30 cellular contexts compared by ENCODE assay signal in the genomic region with DNA sequence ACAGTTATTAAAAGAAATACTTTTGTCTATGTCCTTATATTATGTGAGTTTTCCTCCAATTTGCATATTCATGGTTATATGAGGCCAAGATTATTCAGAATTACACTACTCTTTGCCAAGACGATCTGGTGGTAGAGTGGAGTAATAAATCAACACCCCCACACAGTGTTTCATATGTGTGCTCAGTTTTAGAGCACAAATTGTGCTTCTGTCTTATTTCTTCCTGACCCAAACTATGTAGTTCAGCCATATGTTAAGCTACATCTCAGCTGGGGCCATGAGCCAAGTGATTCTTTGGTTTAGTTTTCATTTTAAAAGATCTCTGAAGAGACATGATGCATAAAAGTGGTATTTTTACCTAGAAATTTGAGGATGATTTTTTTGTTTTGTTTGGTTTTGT. TPM values are rescaled to one million over a fixed set of nuclear protein-coding genes. Genes with fewer than 3 reads are reported as not detected.
"Had no signal": no experiment of that assay in that cellular context is flagged by ENCODE, and none has a peak within 500 bp of the region (broad histone marks: within the 10 kb centered on the region; RNA-seq: fewer than 3 reads in every experiment).

No MANE protein-coding gene starts in this region.

- H3K36me3 Mint-ChIP-seq: activated CD4-positive, alpha-beta memory T cell treated with anti-CD3 and anti-CD28 coated beads for 36 hours had no signal

- H3K9me3 Mint-ChIP-seq: activated B cell treated with CpG ODN at 0.5 μM for 24 hours; activated CD4-positive, alpha-beta memory T cell treated with anti-CD3 and anti-CD28 coated beads for 36 hours; activated T-cell treated with anti-CD3 and anti-CD28 coated beads, Interleukin-2, amount 50 U/mL, for 4 hours; mesothelial cell of epicardium; nephron progenitor cell had no signal

- H3K27me3 ChIP-seq: ascending aorta, breast epithelium, esophagus muscularis mucosa, foreskin keratinocyte, sigmoid colon, suprapubic skin, transverse colon, vagina had no signal

- H3K4me1 Mint-ChIP-seq: activated B cell treated with CpG ODN at 0.5 μM for 24 hours, mesothelial cell of epicardium, nephron progenitor cell had no signal

- DNase-seq: activated B cell treated with CpG ODN at 0.5 μM for 24 hours; activated CD4-positive, alpha-beta memory T cell treated with anti-CD3 and anti-CD28 coated beads for 36 hours; activated CD4-positive, alpha-beta T cell treated with anti-CD3 and anti-CD28 coated beads for 4 hours; activated effector memory CD4-positive, alpha-beta T cell treated with anti-CD3 and anti-CD28 coated beads, Interleukin-2, amount 50 U/mL, for 16 hours; activated naive CD4-positive, alpha-beta T cell treated with anti-CD3 and anti-CD28 coated beads, Interleukin-2, amount 50 U/mL, for 16 hours; activated T-cell treated with anti-CD3 and anti-CD28 coated beads, Interleukin-2, amount 50 U/mL, for 4 hours; cortex of kidney; effector CD8-positive, alpha-beta T cell; foreskin keratinocyte; glutamatergic neuron; hypothalamus; kidney; nephron progenitor cell; nucleus accumbens; posterior cingulate gyrus; sigmoid colon; stimulated activated CD4-positive, alpha-beta T cell treated with anti-CD3 and anti-CD28 coated beads, Interleukin-12 subunit alpha, Interleukin-12 subunit beta, amount 100 ng/mL, for 4 hours; stimulated activated CD4-positive, alpha-beta T cell treated with anti-CD3 and anti-CD28 coated beads, Interleukin-1b, Interleukin-23, amount 100 ng/mL, for 48 hours; stimulated activated naive CD4-positive, alpha-beta T cell treated with Interleukin-2 at 50 U/mL for 16 hours; SW 1271; transverse colon had no signal

- H3K4me3 Mint-ChIP-seq: activated B cell treated with CpG ODN at 0.5 μM for 24 hours; activated CD4-positive, alpha-beta memory T cell treated with anti-CD3 and anti-CD28 coated beads for 36 hours; activated T-cell treated with anti-CD3 and anti-CD28 coated beads, Interleukin-2, amount 50 U/mL, for 4 hours; mesothelial cell of epicardium; nephron progenitor cell had no signal

- H3K27me3 Mint-ChIP-seq: activated B cell treated with CpG ODN at 0.5 μM for 24 hours; activated CD4-positive, alpha-beta memory T cell treated with anti-CD3 and anti-CD28 coated beads for 36 hours had no signal

- ATAC-seq: activated T-cell treated with anti-CD3 and anti-CD28 coated beads, Interleukin-2, amount 50 U/mL, for 4 hours; foreskin keratinocyte; left lobe of liver had no signal

- H3K27ac Mint-ChIP-seq: activated B cell treated with CpG ODN at 0.5 μM for 24 hours; activated CD4-positive, alpha-beta memory T cell treated with anti-CD3 and anti-CD28 coated beads for 36 hours; mesothelial cell of epicardium; nephron progenitor cell had no signal

- H3K27ac ChIP-seq: ascending aorta, breast epithelium, esophagus muscularis mucosa, foreskin keratinocyte, sigmoid colon, suprapubic skin, transverse colon, vagina had no signal

- H3K9me3 ChIP-seq: ascending aorta, breast epithelium, esophagus muscularis mucosa, sigmoid colon, suprapubic skin, transverse colon, vagina had no signal

- H3K4me3 ChIP-seq: ascending aorta, breast epithelium, esophagus muscularis mucosa, sigmoid colon, suprapubic skin, transverse colon, vagina had no signal

RNA-seq across cellular contexts. Expression of gene PPM1E, which starts 26.8 kb away (rescaled TPM):
- total RNA-seq: endothelial cell of umbilical vein had no signal

RNA-seq across cellular contexts. Expression of gene TEX14, which starts 37.0 kb away (rescaled TPM):
- total RNA-seq: ascending aorta, endothelial cell of umbilical vein, renal cortical epithelial cell, vagina had no signal
